In genomic region chr12:14557966-14558365, GRCh38 we compare ENCODE assay signal across 29 cellular contexts. TPM values are rescaled to one million over a fixed set of nuclear protein-coding genes. Genes with fewer than 3 reads are reported as not detected.
"Had no signal": no experiment of that assay in that cellular context is flagged by ENCODE, and none has a peak within 500 bp of the region (broad histone marks: within the 10 kb centered on the region; RNA-seq: fewer than 3 reads in every experiment).

No MANE protein-coding gene starts in this region.

- DNase-seq: activated CD4-positive, alpha-beta T cell treated with anti-CD3 and anti-CD28 coated beads for 36 hours; activated CD4-positive, CD25-positive, alpha-beta regulatory T cell; activated CD8-positive, alpha-beta memory T cell treated with anti-CD3 and anti-CD28 coated beads, Interleukin-2, amount 10 ng/mL, durations not matched to agents 7 days and 5 days; activated CD8-positive, alpha-beta T cell treated with anti-CD3 and anti-CD28 coated beads, Interleukin-2, amount 10 ng/mL, durations not matched to agents 7 days and 5 days; activated naive CD4-positive, alpha-beta T cell; activated T-cell treated with anti-CD3 and anti-CD28 coated beads, Interleukin-2, amount 50 U/mL, for 48 hours; effector CD8-positive, alpha-beta T cell; left cardiac atrium; left ventricle myocardium superior; nephron progenitor cell; nucleus accumbens; pancreas; retina; stimulated activated CD4-positive, alpha-beta T cell treated with anti-CD3 and anti-CD28 coated beads, Interleukin-1b, Interleukin-23, amount 100 ng/mL, for 48 hours; stimulated activated CD4-positive, alpha-beta T cell treated with anti-CD3 and anti-CD28 coated beads, Interleukin-4, amount 100 ng/mL, for 4 hours; stimulated activated CD8-positive, alpha-beta memory T cell treated with anti-CD3 and anti-CD28 coated beads, Interleukin-4, amount 100 ng/mL, for 48 hours; stimulated activated naive B cell treated with anti-CD40 and anti-IgM and Interleukin-4, amounts not matched to agents 10 μg/mL and 1 μg/mL and 100 μg/mL, for 72 hours; stomach had no signal

- H3K4me1 ChIP-seq: breast epithelium, prostate gland had no signal

- H3K36me3 ChIP-seq: breast epithelium, gastroesophageal sphincter, pancreas, prostate gland, tibial nerve had no signal

- H3K4me3 ChIP-seq: breast epithelium, gastroesophageal sphincter, hepatocyte, mucosa of descending colon, pancreas, prostate gland, skin epidermis, stomach, tibial nerve had no signal

- H3K9me3 ChIP-seq: breast epithelium, gastroesophageal sphincter, mucosa of descending colon, pancreas, prostate gland, stomach, tibial nerve had no signal

- H3K79me2 ChIP-seq: hepatocyte had no signal

- H3K27me3 ChIP-seq: breast epithelium, gastroesophageal sphincter, hepatocyte, pancreas, stomach, tibial nerve had no signal

- H3K27ac ChIP-seq: breast epithelium, epithelial cell of prostate, gastroesophageal sphincter, prostate gland had no signal

- FAIRE-seq: endometrium, keratinocyte, pancreas had no signal

RNA-seq across cellular contexts. Expression of gene PLBD1, which starts 9.7 kb away (rescaled TPM):
- total RNA-seq: activated CD4-positive, alpha-beta T cell treated with anti-CD3 and anti-CD28 coated beads for 36 hours; activated CD8-positive, alpha-beta memory T cell treated with anti-CD3 and anti-CD28 coated beads, Interleukin-2, amount 10 ng/mL, durations not matched to agents 7 days and 5 days; activated CD8-positive, alpha-beta T cell treated with anti-CD3 and anti-CD28 coated beads, Interleukin-2, amount 10 ng/mL, durations not matched to agents 7 days and 5 days; activated naive CD4-positive, alpha-beta T cell treated with anti-CD3 and anti-CD28 coated beads, Interleukin-2, amount 50 U/mL, for 72 hours had no signal
